In the genomic region with DNA sequence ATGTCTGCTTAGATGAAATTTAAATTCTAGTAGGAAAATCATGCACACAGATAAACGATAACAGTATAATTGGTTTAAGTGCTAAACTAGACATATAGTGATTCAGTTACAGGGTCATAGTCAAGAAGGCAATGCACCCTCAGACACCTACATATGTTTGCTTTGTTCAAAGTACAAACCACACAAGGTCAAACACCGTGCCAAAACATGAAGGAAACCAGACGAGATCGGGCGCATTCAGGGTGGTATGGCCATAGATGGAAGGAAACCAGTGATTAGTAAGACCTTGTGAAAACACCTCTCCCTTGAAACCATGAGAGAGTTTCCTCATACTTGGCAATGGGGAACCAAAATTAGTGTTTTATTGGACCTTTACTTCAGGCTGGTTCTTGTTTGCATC, we compare ENCODE assay signal across 1 cellular context.
A peak's percentile ranks its signal among the peaks of the same experiment; 100 is the strongest.
TF ChIP-seq lines count a peak whose summit lies in the region.

No MANE protein-coding gene starts in this region.

TF ChIP-seq in HepG2, 621 proteins besides CTCF, POLR2A, EP300 and RAD21 (continued from another document and continues in another):
- TF ChIP-seq, protein P1, sequence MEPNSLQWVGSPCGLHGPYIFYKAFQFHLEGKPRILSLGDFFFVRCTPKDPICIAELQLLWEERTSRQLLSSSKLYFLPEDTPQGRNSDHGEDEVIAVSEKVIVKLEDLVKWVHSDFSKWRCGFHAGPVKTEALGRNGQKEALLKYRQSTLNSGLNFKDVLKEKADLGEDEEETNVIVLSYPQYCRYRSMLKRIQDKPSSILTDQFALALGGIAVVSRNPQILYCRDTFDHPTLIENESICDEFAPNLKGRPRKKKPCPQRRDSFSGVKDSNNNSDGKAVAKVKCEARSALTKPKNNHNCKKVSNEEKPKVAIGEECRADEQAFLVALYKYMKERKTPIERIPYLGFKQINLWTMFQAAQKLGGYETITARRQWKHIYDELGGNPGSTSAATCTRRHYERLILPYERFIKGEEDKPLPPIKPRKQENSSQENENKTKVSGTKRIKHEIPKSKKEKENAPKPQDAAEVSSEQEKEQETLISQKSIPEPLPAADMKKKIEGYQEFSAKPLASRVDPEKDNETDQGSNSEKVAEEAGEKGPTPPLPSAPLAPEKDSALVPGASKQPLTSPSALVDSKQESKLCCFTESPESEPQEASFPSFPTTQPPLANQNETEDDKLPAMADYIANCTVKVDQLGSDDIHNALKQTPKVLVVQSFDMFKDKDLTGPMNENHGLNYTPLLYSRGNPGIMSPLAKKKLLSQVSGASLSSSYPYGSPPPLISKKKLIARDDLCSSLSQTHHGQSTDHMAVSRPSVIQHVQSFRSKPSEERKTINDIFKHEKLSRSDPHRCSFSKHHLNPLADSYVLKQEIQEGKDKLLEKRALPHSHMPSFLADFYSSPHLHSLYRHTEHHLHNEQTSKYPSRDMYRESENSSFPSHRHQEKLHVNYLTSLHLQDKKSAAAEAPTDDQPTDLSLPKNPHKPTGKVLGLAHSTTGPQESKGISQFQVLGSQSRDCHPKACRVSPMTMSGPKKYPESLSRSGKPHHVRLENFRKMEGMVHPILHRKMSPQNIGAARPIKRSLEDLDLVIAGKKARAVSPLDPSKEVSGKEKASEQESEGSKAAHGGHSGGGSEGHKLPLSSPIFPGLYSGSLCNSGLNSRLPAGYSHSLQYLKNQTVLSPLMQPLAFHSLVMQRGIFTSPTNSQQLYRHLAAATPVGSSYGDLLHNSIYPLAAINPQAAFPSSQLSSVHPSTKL (CRISPR knock-in tag; IDR thresholded peaks at IDR 0.05): peak; percentile 74
- TF ChIP-seq, protein P2, sequence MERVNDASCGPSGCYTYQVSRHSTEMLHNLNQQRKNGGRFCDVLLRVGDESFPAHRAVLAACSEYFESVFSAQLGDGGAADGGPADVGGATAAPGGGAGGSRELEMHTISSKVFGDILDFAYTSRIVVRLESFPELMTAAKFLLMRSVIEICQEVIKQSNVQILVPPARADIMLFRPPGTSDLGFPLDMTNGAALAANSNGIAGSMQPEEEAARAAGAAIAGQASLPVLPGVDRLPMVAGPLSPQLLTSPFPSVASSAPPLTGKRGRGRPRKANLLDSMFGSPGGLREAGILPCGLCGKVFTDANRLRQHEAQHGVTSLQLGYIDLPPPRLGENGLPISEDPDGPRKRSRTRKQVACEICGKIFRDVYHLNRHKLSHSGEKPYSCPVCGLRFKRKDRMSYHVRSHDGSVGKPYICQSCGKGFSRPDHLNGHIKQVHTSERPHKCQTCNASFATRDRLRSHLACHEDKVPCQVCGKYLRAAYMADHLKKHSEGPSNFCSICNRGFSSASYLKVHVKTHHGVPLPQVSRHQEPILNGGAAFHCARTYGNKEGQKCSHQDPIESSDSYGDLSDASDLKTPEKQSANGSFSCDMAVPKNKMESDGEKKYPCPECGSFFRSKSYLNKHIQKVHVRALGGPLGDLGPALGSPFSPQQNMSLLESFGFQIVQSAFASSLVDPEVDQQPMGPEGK (CRISPR knock-in tag; IDR thresholded peaks at IDR 0.05): no peak
- TF ChIP-seq NPAS2 (CRISPR knock-in tag; IDR thresholded peaks at IDR 0.05; ENCODE audit: borderline replicate concordance): no peak
- TF ChIP-seq FOXP1 (IDR thresholded peaks at IDR 0.05): no peak
- peak; percentile 25; the same call in 1 of the 2 replicates for TF ChIP-seq FOXP1 (CRISPR knock-in tag; IDR thresholded peaks at IDR 0.05)
- TF ChIP-seq TEAD3 (CRISPR knock-in tag; optimal IDR thresholded peaks at IDR 0.05; ENCODE audit: borderline replicate concordance): no peak
- no peak for TF ChIP-seq NFYC (CRISPR knock-in tag; IDR thresholded peaks at IDR 0.05)
- TF ChIP-seq, protein P3, sequence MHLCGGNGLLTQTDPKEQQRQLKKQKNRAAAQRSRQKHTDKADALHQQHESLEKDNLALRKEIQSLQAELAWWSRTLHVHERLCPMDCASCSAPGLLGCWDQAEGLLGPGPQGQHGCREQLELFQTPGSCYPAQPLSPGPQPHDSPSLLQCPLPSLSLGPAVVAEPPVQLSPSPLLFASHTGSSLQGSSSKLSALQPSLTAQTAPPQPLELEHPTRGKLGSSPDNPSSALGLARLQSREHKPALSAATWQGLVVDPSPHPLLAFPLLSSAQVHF (CRISPR knock-in tag; IDR thresholded peaks at IDR 0.05): no peak
- TF ChIP-seq ZNF644 (CRISPR knock-in tag; IDR thresholded peaks at IDR 0.05; ENCODE audit: low read depth): peak; percentile 62; the same call in 1 of the 2 replicates
- no peak for TF ChIP-seq MXD4 (CRISPR knock-in tag; IDR thresholded peaks at IDR 0.05)
- TF ChIP-seq, protein P4, sequence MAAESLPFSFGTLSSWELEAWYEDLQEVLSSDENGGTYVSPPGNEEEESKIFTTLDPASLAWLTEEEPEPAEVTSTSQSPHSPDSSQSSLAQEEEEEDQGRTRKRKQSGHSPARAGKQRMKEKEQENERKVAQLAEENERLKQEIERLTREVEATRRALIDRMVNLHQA (CRISPR knock-in tag; IDR thresholded peaks at IDR 0.05): no peak
- no peak for TF ChIP-seq ZNF232 (CRISPR knock-in tag; IDR thresholded peaks at IDR 0.05; ENCODE audit: borderline replicate concordance)
- no peak for TF ChIP-seq KDM6A (CRISPR knock-in tag; IDR thresholded peaks at IDR 0.05; ENCODE audit: low read depth)
- TF ChIP-seq, protein P5, sequence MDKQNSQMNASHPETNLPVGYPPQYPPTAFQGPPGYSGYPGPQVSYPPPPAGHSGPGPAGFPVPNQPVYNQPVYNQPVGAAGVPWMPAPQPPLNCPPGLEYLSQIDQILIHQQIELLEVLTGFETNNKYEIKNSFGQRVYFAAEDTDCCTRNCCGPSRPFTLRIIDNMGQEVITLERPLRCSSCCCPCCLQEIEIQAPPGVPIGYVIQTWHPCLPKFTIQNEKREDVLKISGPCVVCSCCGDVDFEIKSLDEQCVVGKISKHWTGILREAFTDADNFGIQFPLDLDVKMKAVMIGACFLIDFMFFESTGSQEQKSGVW (CRISPR knock-in tag; IDR thresholded peaks at IDR 0.05; ENCODE audit: borderline replicate concordance): no peak
- no peak for TF ChIP-seq ZNF816 (CRISPR knock-in tag; IDR thresholded peaks at IDR 0.05; ENCODE audit: borderline replicate concordance)
- TF ChIP-seq GATAD2A (CRISPR knock-in tag; IDR thresholded peaks at IDR 0.05): peak; percentile 62
- no peak for TF ChIP-seq RFX5 (IDR thresholded peaks at IDR 0.05; ENCODE audit: low read depth, low read length)
- TF ChIP-seq, protein P6, sequence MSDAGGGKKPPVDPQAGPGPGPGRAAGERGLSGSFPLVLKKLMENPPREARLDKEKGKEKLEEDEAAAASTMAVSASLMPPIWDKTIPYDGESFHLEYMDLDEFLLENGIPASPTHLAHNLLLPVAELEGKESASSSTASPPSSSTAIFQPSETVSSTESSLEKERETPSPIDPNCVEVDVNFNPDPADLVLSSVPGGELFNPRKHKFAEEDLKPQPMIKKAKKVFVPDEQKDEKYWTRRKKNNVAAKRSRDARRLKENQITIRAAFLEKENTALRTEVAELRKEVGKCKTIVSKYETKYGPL (CRISPR knock-in tag; IDR thresholded peaks at IDR 0.05): no peak
- no peak for TF ChIP-seq DR1 (CRISPR knock-in tag; IDR thresholded peaks at IDR 0.05)
- TF ChIP-seq, protein P7, sequence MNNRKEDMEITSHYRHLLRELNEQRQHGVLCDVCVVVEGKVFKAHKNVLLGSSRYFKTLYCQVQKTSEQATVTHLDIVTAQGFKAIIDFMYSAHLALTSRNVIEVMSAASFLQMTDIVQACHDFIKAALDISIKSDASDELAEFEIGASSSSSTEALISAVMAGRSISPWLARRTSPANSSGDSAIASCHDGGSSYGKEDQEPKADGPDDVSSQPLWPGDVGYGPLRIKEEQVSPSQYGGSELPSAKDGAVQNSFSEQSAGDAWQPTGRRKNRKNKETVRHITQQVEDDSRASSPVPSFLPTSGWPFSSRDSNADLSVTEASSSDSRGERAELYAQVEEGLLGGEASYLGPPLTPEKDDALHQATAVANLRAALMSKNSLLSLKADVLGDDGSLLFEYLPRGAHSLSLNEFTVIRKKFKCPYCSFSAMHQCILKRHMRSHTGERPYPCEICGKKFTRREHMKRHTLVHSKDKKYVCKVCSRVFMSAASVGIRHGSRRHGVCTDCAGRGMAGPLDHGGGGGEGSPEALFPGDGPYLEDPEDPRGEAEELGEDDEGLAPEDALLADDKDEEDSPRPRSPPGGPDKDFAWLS (CRISPR knock-in tag; IDR thresholded peaks at IDR 0.05; ENCODE audit: borderline replicate concordance): no peak
- peak; percentile 27; the same call in 1 of the 2 replicates for TF ChIP-seq SALL1 (CRISPR knock-in tag; IDR thresholded peaks at IDR 0.05)
- TF ChIP-seq TBX3 (IDR thresholded peaks at IDR 0.05; ENCODE audit: borderline replicate concordance): peak; percentile 30; the same call in 1 of the 2 replicates
- TF ChIP-seq, protein P8, sequence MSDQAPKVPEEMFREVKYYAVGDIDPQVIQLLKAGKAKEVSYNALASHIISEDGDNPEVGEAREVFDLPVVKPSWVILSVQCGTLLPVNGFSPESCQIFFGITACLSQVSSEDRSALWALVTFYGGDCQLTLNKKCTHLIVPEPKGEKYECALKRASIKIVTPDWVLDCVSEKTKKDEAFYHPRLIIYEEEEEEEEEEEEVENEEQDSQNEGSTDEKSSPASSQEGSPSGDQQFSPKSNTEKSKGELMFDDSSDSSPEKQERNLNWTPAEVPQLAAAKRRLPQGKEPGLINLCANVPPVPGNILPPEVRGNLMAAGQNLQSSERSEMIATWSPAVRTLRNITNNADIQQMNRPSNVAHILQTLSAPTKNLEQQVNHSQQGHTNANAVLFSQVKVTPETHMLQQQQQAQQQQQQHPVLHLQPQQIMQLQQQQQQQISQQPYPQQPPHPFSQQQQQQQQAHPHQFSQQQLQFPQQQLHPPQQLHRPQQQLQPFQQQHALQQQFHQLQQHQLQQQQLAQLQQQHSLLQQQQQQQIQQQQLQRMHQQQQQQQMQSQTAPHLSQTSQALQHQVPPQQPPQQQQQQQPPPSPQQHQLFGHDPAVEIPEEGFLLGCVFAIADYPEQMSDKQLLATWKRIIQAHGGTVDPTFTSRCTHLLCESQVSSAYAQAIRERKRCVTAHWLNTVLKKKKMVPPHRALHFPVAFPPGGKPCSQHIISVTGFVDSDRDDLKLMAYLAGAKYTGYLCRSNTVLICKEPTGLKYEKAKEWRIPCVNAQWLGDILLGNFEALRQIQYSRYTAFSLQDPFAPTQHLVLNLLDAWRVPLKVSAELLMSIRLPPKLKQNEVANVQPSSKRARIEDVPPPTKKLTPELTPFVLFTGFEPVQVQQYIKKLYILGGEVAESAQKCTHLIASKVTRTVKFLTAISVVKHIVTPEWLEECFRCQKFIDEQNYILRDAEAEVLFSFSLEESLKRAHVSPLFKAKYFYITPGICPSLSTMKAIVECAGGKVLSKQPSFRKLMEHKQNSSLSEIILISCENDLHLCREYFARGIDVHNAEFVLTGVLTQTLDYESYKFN (CRISPR knock-in tag; conservative IDR thresholded peaks at IDR 0.05): peak; percentile 51; the same call in 1 of the 2 replicates
- TF ChIP-seq BCL6 (CRISPR knock-in tag; IDR thresholded peaks at IDR 0.05): peak; percentile 40; the same call in 1 of the 2 replicates
- no peak for TF ChIP-seq ZNF143 (CRISPR knock-in tag; IDR thresholded peaks at IDR 0.05)
- TF ChIP-seq RARA (CRISPR knock-in tag; IDR thresholded peaks at IDR 0.05): peak; percentile 53
- TF ChIP-seq ZNF841 (CRISPR knock-in tag; IDR thresholded peaks at IDR 0.05; ENCODE audit: borderline replicate concordance): no peak
- no peak for TF ChIP-seq WIZ (CRISPR knock-in tag; IDR thresholded peaks at IDR 0.05)
- no peak for TF ChIP-seq AKAP8 (CRISPR knock-in tag; IDR thresholded peaks at IDR 0.05)
- TF ChIP-seq ZFP62 (CRISPR knock-in tag; IDR thresholded peaks at IDR 0.05): no peak
- TF ChIP-seq ZNF713 (CRISPR knock-in tag; IDR thresholded peaks at IDR 0.05): no peak
- TF ChIP-seq, protein P9, sequence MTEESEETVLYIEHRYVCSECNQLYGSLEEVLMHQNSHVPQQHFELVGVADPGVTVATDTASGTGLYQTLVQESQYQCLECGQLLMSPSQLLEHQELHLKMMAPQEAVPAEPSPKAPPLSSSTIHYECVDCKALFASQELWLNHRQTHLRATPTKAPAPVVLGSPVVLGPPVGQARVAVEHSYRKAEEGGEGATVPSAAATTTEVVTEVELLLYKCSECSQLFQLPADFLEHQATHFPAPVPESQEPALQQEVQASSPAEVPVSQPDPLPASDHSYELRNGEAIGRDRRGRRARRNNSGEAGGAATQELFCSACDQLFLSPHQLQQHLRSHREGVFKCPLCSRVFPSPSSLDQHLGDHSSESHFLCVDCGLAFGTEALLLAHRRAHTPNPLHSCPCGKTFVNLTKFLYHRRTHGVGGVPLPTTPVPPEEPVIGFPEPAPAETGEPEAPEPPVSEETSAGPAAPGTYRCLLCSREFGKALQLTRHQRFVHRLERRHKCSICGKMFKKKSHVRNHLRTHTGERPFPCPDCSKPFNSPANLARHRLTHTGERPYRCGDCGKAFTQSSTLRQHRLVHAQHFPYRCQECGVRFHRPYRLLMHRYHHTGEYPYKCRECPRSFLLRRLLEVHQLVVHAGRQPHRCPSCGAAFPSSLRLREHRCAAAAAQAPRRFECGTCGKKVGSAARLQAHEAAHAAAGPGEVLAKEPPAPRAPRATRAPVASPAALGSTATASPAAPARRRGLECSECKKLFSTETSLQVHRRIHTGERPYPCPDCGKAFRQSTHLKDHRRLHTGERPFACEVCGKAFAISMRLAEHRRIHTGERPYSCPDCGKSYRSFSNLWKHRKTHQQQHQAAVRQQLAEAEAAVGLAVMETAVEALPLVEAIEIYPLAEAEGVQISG (CRISPR knock-in tag; IDR thresholded peaks at IDR 0.05): no peak
- TF ChIP-seq, protein P10, sequence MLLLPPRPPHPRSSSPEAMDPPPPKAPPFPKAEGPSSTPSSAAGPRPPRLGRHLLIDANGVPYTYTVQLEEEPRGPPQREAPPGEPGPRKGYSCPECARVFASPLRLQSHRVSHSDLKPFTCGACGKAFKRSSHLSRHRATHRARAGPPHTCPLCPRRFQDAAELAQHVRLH (CRISPR knock-in tag; IDR thresholded peaks at IDR 0.05; ENCODE audit: borderline replicate concordance, low read depth): no peak
- no peak for TF ChIP-seq ZNF562 (CRISPR knock-in tag; IDR thresholded peaks at IDR 0.05; ENCODE audit: borderline replicate concordance)
- TF ChIP-seq, protein P11, sequence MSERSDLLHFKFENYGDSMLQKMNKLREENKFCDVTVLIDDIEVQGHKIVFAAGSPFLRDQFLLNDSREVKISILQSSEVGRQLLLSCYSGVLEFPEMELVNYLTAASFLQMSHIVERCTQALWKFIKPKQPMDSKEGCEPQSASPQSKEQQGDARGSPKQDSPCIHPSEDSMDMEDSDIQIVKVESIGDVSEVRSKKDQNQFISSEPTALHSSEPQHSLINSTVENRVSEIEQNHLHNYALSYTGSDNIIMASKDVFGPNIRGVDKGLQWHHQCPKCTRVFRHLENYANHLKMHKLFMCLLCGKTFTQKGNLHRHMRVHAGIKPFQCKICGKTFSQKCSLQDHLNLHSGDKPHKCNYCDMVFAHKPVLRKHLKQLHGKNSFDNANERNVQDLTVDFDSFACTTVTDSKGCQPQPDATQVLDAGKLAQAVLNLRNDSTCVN (CRISPR knock-in tag; IDR thresholded peaks at IDR 0.05; ENCODE audit: borderline replicate concordance): no peak
- TF ChIP-seq HMG20A (CRISPR knock-in tag; IDR thresholded peaks at IDR 0.05; ENCODE audit: borderline replicate concordance): peak; percentile 74; the same call in 1 of the 2 replicates
- TF ChIP-seq FOXA3 (CRISPR knock-in tag; IDR thresholded peaks at IDR 0.05): peak; percentile 49; the same call in 1 of the 2 replicates
- no peak for TF ChIP-seq CHCHD3 (CRISPR knock-in tag; IDR thresholded peaks at IDR 0.05)
